ENCODE assay signal across 1 cellular context in the genomic region with DNA sequence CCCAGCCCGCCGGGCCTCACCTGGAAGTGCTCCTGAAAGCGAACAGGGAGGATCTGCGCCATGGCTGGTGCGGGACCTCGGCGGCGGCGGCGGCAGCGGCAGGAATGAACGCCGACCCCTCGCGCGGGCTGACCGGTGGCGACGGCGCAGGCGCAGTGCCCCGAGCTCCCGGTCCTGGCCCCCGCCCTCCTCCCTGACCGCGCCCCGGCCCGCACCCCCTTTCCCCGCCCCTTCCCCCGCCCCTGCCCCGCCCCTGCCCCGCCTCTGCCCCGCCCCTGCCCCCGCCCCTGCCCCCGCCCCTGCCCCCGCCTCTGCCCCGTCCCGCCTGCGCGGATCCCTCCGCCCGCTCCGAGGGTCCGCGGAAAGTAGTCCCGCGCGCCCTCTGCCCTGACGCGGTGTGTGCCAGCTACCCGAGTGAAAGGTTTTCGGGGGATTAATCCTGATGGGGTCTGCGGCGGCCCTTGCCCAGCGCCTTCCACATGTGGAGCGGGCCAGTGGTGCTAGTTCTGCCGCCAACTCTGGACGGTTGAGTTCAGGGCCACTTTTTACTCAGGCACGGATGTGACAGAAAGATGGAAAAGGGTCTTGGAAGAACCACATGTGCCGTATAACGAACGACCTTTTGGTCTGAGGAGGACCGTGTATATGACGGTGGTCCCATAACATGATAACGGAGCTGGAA.
A peak's percentile ranks its signal among the peaks of the same experiment; 100 is the strongest.
TF ChIP-seq lines count a peak whose summit lies in the region.

CLTCL1 (minus strand) TSS at position 140 of the 682 bp plus-strand sequence; CDS start at position 62, 78 bp downstream.

TF ChIP-seq in HepG2, 621 proteins besides CTCF, POLR2A, EP300 and RAD21 (continued from another document and continues in another):
- TF ChIP-seq, protein P1, sequence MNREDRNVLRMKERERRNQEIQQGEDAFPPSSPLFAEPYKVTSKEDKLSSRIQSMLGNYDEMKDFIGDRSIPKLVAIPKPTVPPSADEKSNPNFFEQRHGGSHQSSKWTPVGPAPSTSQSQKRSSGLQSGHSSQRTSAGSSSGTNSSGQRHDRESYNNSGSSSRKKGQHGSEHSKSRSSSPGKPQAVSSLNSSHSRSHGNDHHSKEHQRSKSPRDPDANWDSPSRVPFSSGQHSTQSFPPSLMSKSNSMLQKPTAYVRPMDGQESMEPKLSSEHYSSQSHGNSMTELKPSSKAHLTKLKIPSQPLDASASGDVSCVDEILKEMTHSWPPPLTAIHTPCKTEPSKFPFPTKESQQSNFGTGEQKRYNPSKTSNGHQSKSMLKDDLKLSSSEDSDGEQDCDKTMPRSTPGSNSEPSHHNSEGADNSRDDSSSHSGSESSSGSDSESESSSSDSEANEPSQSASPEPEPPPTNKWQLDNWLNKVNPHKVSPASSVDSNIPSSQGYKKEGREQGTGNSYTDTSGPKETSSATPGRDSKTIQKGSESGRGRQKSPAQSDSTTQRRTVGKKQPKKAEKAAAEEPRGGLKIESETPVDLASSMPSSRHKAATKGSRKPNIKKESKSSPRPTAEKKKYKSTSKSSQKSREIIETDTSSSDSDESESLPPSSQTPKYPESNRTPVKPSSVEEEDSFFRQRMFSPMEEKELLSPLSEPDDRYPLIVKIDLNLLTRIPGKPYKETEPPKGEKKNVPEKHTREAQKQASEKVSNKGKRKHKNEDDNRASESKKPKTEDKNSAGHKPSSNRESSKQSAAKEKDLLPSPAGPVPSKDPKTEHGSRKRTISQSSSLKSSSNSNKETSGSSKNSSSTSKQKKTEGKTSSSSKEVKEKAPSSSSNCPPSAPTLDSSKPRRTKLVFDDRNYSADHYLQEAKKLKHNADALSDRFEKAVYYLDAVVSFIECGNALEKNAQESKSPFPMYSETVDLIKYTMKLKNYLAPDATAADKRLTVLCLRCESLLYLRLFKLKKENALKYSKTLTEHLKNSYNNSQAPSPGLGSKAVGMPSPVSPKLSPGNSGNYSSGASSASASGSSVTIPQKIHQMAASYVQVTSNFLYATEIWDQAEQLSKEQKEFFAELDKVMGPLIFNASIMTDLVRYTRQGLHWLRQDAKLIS (CRISPR knock-in tag; IDR thresholded peaks at IDR 0.05): no peak
- TF ChIP-seq ZNF563 (CRISPR knock-in tag; IDR thresholded peaks at IDR 0.05): 0 out of 2 replicates have a peak, but pooled peaks have one; percentile 59
- no peak; the same call in 1 of the 2 replicates for TF ChIP-seq PHF20 (CRISPR knock-in tag; IDR thresholded peaks at IDR 0.05)
- no peak for TF ChIP-seq ARNT (IDR thresholded peaks at IDR 0.05)
- TF ChIP-seq ZNF44 (CRISPR knock-in tag; IDR thresholded peaks at IDR 0.05): no peak
- 0 out of 2 replicates have a peak, but pooled peaks have one; percentile 7 for TF ChIP-seq FOXO1 (CRISPR knock-in tag; IDR thresholded peaks at IDR 0.05)
- no peak for TF ChIP-seq ZNF781 (CRISPR knock-in tag; IDR thresholded peaks at IDR 0.05; ENCODE audit: borderline replicate concordance, not compliant biosample characterization)
- 0 out of 2 replicates have a peak, but pooled peaks have one; percentile 26 for TF ChIP-seq ZNF710 (CRISPR knock-in tag; IDR thresholded peaks at IDR 0.05; ENCODE audit: borderline replicate concordance)
- no peak for TF ChIP-seq NR1H2 (CRISPR knock-in tag; IDR thresholded peaks at IDR 0.05; ENCODE audit: borderline replicate concordance, low read depth)
- TF ChIP-seq TP53 (CRISPR knock-in tag; conservative IDR thresholded peaks at IDR 0.05): 0 out of 2 replicates have a peak, but pooled peaks have one; percentile 22
- no peak for TF ChIP-seq ZNF552 (CRISPR knock-in tag; IDR thresholded peaks at IDR 0.05; ENCODE audit: borderline replicate concordance)
- no peak; the same call in 1 of the 2 replicates for TF ChIP-seq ZNF503 (CRISPR knock-in tag; IDR thresholded peaks at IDR 0.05)
- no peak for TF ChIP-seq ZNF253 (CRISPR knock-in tag; IDR thresholded peaks at IDR 0.05; ENCODE audit: borderline replicate concordance)
- no peak for TF ChIP-seq HNRNPUL1 (IDR thresholded peaks at IDR 0.05; ENCODE audit: low read depth, low read length)
- TF ChIP-seq, protein P2, sequence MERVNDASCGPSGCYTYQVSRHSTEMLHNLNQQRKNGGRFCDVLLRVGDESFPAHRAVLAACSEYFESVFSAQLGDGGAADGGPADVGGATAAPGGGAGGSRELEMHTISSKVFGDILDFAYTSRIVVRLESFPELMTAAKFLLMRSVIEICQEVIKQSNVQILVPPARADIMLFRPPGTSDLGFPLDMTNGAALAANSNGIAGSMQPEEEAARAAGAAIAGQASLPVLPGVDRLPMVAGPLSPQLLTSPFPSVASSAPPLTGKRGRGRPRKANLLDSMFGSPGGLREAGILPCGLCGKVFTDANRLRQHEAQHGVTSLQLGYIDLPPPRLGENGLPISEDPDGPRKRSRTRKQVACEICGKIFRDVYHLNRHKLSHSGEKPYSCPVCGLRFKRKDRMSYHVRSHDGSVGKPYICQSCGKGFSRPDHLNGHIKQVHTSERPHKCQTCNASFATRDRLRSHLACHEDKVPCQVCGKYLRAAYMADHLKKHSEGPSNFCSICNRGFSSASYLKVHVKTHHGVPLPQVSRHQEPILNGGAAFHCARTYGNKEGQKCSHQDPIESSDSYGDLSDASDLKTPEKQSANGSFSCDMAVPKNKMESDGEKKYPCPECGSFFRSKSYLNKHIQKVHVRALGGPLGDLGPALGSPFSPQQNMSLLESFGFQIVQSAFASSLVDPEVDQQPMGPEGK (CRISPR knock-in tag; IDR thresholded peaks at IDR 0.05): peak; percentile 62
- no peak for TF ChIP-seq ZNF607 (CRISPR knock-in tag; IDR thresholded peaks at IDR 0.05; ENCODE audit: borderline replicate concordance)
- no peak for TF ChIP-seq ZNF30 (CRISPR knock-in tag; IDR thresholded peaks at IDR 0.05)
- TF ChIP-seq, protein P3, sequence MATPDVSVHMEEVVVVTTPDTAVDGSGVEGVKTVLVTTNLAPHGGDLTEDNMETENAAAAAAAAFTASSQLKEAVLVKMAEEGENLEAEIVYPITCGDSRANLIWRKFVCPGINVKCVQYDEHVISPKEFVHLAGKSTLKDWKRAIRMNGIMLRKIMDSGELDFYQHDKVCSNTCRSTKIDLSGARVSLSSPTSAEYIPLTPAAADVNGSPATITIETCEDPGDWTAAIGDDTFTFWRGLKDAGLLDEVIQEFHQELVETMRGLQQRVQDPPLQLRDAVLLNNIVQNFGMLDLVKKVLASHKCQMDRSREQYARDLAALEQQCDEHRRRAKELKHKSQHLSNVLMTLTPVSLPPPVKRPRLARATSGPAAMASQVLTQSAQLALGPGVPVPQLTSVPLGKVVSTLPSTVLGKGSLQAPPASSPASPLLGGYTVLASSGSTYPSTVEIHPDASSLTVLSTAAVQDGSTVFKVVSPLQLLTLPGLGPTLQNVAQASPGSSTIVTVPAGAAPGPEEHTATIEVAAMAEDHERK (CRISPR knock-in tag; IDR thresholded peaks at IDR 0.05; ENCODE audit: low read depth): no peak
- TF ChIP-seq ZFP41 (CRISPR knock-in tag; IDR thresholded peaks at IDR 0.05; ENCODE audit: borderline replicate concordance): no peak
- TF ChIP-seq ZNF333 (CRISPR knock-in tag; IDR thresholded peaks at IDR 0.05; ENCODE audit: borderline replicate concordance): no peak
- no peak for TF ChIP-seq ZNF737 (CRISPR knock-in tag; IDR thresholded peaks at IDR 0.05; ENCODE audit: borderline replicate concordance)
- no peak for TF ChIP-seq GLI4 (CRISPR knock-in tag; IDR thresholded peaks at IDR 0.05; ENCODE audit: borderline replicate concordance)
- TF ChIP-seq KDM5A (IDR thresholded peaks at IDR 0.05; ENCODE audit: borderline replicate concordance, low read length): peak; percentile 42; the same call in 1 of the 2 replicates
- 0 out of 2 replicates have a peak, but pooled peaks have one; percentile 69 for TF ChIP-seq HOXA5 (CRISPR knock-in tag; IDR thresholded peaks at IDR 0.05)
- peak; percentile 72 for TF ChIP-seq POLR2G (IDR thresholded peaks at IDR 0.05; ENCODE audit: low read depth, low read length)
- TF ChIP-seq ZNF720 (CRISPR knock-in tag; IDR thresholded peaks at IDR 0.05): no peak
- 0 out of 2 replicates have a peak, but pooled peaks have one; percentile 13 for TF ChIP-seq TFE3 (CRISPR knock-in tag; IDR thresholded peaks at IDR 0.05)
- TF ChIP-seq ZNF562 (CRISPR knock-in tag; IDR thresholded peaks at IDR 0.05; ENCODE audit: borderline replicate concordance): no peak
- TF ChIP-seq ZNF280B (CRISPR knock-in tag; IDR thresholded peaks at IDR 0.05; ENCODE audit: borderline replicate concordance): no peak
- TF ChIP-seq SIX4 (CRISPR knock-in tag; IDR thresholded peaks at IDR 0.05): peak; percentile 30; the same call in 1 of the 2 replicates
- peak; percentile 65 for TF ChIP-seq ZNF883 (CRISPR knock-in tag; IDR thresholded peaks at IDR 0.05; ENCODE audit: not compliant biosample characterization)
- TF ChIP-seq, protein P4, sequence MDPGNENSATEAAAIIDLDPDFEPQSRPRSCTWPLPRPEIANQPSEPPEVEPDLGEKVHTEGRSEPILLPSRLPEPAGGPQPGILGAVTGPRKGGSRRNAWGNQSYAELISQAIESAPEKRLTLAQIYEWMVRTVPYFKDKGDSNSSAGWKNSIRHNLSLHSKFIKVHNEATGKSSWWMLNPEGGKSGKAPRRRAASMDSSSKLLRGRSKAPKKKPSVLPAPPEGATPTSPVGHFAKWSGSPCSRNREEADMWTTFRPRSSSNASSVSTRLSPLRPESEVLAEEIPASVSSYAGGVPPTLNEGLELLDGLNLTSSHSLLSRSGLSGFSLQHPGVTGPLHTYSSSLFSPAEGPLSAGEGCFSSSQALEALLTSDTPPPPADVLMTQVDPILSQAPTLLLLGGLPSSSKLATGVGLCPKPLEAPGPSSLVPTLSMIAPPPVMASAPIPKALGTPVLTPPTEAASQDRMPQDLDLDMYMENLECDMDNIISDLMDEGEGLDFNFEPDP (CRISPR knock-in tag; conservative IDR thresholded peaks at IDR 0.05): 0 out of 2 replicates have a peak, but pooled peaks have one; percentile 62
- TF ChIP-seq NFYB (CRISPR knock-in tag; IDR thresholded peaks at IDR 0.05): no peak
- TF ChIP-seq ZNF513 (CRISPR knock-in tag; conservative IDR thresholded peaks at IDR 0.05): 0 out of 2 replicates have a peak, but pooled peaks have one; percentile 48
- no peak for TF ChIP-seq ZNF292 (CRISPR knock-in tag; IDR thresholded peaks at IDR 0.05; ENCODE audit: borderline replicate concordance, low read depth)
- peak; percentile 37; the same call in 1 of the 2 replicates for TF ChIP-seq ZBTB7A (CRISPR knock-in tag; IDR thresholded peaks at IDR 0.05)
